23 cellular contexts compared by ENCODE assay signal in genomic region chr7:3037259-3037658, GRCh38. TPM values are rescaled to one million over a fixed set of nuclear protein-coding genes. Genes with fewer than 3 reads are reported as not detected.
DNase-seq lines count a peak whose midpoint lies in the region; ATAC-seq and TF ChIP-seq lines count a peak whose summit lies in the region.
"Had no signal": no experiment of that assay in that cellular context is flagged by ENCODE, and none has a peak within 500 bp of the region (broad histone marks: within the 10 kb centered on the region; RNA-seq: fewer than 3 reads in every experiment).

No MANE protein-coding gene starts in this region.

- in situ Hi-C loops in transverse colon (cut with MboI; ENCODE audit: low pct_ligation_motif_present in 1 of 4, low pct_unique_long_range_greater_than_20kb in 1 of 4, low sequenced_read_pairs in 3 of 4): no loop called here

- CTCF ChIA-PET in activated naive CD4-positive, alpha-beta T cell treated with anti-CD3 and anti-CD28 coated beads for 36 hours (lab: Charles Lee): no interaction called here

- H3K27me3 Mint-ChIP-seq in activated naive CD4-positive, alpha-beta T cell treated with anti-CD3 and anti-CD28 coated beads for 36 hours (ENCODE audit: low read depth): no peaks in the 10 kb centered on the region
- no peaks in the 10 kb centered on the region for H3K27me3 Mint-ChIP-seq in activated naive CD8-positive, alpha-beta T cell treated with anti-CD3 and anti-CD28 coated beads for 36 hours
- no peaks in the 10 kb centered on the region for H3K27me3 Mint-ChIP-seq in progenitor cell of endocrine pancreas
- H3K27me3 Mint-ChIP-seq: activated naive CD4-positive, alpha-beta T cell treated with anti-CD3 and anti-CD28 coated beads, Interleukin-2, amount 10 ng/mL, durations not matched to agents 7 days and 5 days had no signal

- 49% methylated on average over 4 of the region's 4 CpGs; no CpG with 5 or more reads in 1 of the 2 donors for WGBS in transverse colon (ENCODE audit: low coverage in 1 of 2), 2 donors

- H3K36me3 Mint-ChIP-seq in activated naive CD4-positive, alpha-beta T cell treated with anti-CD3 and anti-CD28 coated beads for 36 hours (ENCODE audit: low read depth): peaks cover 39% of the 10 kb centered on the region
- H3K36me3 Mint-ChIP-seq in activated naive CD8-positive, alpha-beta T cell treated with anti-CD3 and anti-CD28 coated beads for 36 hours: peaks cover 69% of the 10 kb centered on the region
- peaks cover 5% of the 10 kb centered on the region for H3K36me3 Mint-ChIP-seq in progenitor cell of endocrine pancreas (ENCODE audit: insufficient read depth)
- H3K36me3 Mint-ChIP-seq: CD14-positive monocyte had no signal

- H3K27ac Mint-ChIP-seq in activated naive CD4-positive, alpha-beta T cell treated with anti-CD3 and anti-CD28 coated beads for 36 hours: peak overlapping the region; percentile 22
- H3K27ac Mint-ChIP-seq in activated naive CD8-positive, alpha-beta T cell treated with anti-CD3 and anti-CD28 coated beads for 36 hours: peak overlapping the region; percentile 15
- H3K27ac Mint-ChIP-seq in progenitor cell of endocrine pancreas: no peak overlapping the region
- H3K27ac Mint-ChIP-seq: activated naive CD4-positive, alpha-beta T cell treated with anti-CD3 and anti-CD28 coated beads, Interleukin-2, amount 10 ng/mL, durations not matched to agents 7 days and 5 days; CD14-positive monocyte had no signal

- H3K9me3 ChIP-seq in transverse colon: no peaks in the 10 kb centered on the region
- H3K9me3 ChIP-seq: esophagus squamous epithelium, gastroesophageal sphincter had no signal

- no peak for TF ChIP-seq POLR2A in transverse colon (IDR thresholded peaks at IDR 0.05)

- intact Hi-C loops in activated naive CD4-positive, alpha-beta T cell treated with anti-CD3 and anti-CD28 coated beads for 36 hours (cut with micrococcal nuclease): no loop called here
- intact Hi-C loops in transverse colon (cut with DNase I; ENCODE audit: low total_unique reads): no loop called here

- no peak overlapping the region for H3K4me3 Mint-ChIP-seq in activated naive CD4-positive, alpha-beta T cell treated with anti-CD3 and anti-CD28 coated beads for 36 hours
- H3K4me3 Mint-ChIP-seq in activated naive CD8-positive, alpha-beta T cell treated with anti-CD3 and anti-CD28 coated beads for 36 hours: no peak overlapping the region
- H3K4me3 Mint-ChIP-seq in progenitor cell of endocrine pancreas (ENCODE audit: low read depth): no peak overlapping the region
- H3K4me3 Mint-ChIP-seq: activated naive CD4-positive, alpha-beta T cell treated with anti-CD3 and anti-CD28 coated beads, Interleukin-2, amount 10 ng/mL, durations not matched to agents 7 days and 5 days; CD14-positive monocyte had no signal

- H3K4me1 ChIP-seq in transverse colon: no peaks in the 10 kb centered on the region
- H3K4me1 ChIP-seq: esophagus squamous epithelium, gastroesophageal sphincter, parathyroid adenoma had no signal

- H3K36me3 ChIP-seq in transverse colon: no peaks in the 10 kb centered on the region
- H3K36me3 ChIP-seq: esophagus squamous epithelium, gastroesophageal sphincter had no signal

- H3K27ac ChIP-seq in transverse colon: no peak overlapping the region
- H3K27ac ChIP-seq: esophagus squamous epithelium, gastroesophageal sphincter, parathyroid adenoma had no signal

- no peak for TF ChIP-seq EP300 in transverse colon (IDR thresholded peaks at IDR 0.05; ENCODE audit: low read depth)

- peaks cover 62% of the 10 kb centered on the region for H3K4me1 Mint-ChIP-seq in activated naive CD4-positive, alpha-beta T cell treated with anti-CD3 and anti-CD28 coated beads for 36 hours (ENCODE audit: low read depth)
- H3K4me1 Mint-ChIP-seq in activated naive CD8-positive, alpha-beta T cell treated with anti-CD3 and anti-CD28 coated beads for 36 hours: peaks cover 62% of the 10 kb centered on the region
- H3K4me1 Mint-ChIP-seq in progenitor cell of endocrine pancreas (ENCODE audit: low read depth): no peaks in the 10 kb centered on the region
- H3K4me1 Mint-ChIP-seq: CD14-positive monocyte had no signal

- TF ChIP-seq CTCF in transverse colon (IDR thresholded peaks at IDR 0.05) (no peak), progenitor cell of endocrine pancreas (IDR thresholded peaks at IDR 0.05; ENCODE audit: unreplicated experiment) (no peak)

- H3K9me3 Mint-ChIP-seq in activated naive CD4-positive, alpha-beta T cell treated with anti-CD3 and anti-CD28 coated beads for 36 hours: no peaks in the 10 kb centered on the region
- H3K9me3 Mint-ChIP-seq in activated naive CD8-positive, alpha-beta T cell treated with anti-CD3 and anti-CD28 coated beads for 36 hours: peaks cover 5% of the 10 kb centered on the region
- H3K9me3 Mint-ChIP-seq in progenitor cell of endocrine pancreas (ENCODE audit: low read depth): peaks cover 3% of the 10 kb centered on the region
- H3K9me3 Mint-ChIP-seq: activated naive CD4-positive, alpha-beta T cell treated with anti-CD3 and anti-CD28 coated beads, Interleukin-2, amount 10 ng/mL, durations not matched to agents 7 days and 5 days had no signal

- H3K4me3 ChIP-seq in transverse colon: no peak overlapping the region
- H3K4me3 ChIP-seq: esophagus squamous epithelium, gastroesophageal sphincter had no signal

- no peak for DNase-seq in activated naive CD4-positive, alpha-beta T cell treated with anti-CD3 and anti-CD28 coated beads for 36 hours
- no peak for DNase-seq in activated naive CD4-positive, alpha-beta T cell (lab: John Stamatoyannopoulos, UW)
- DNase-seq in activated naive CD8-positive, alpha-beta T cell treated with anti-CD3 and anti-CD28 coated beads for 36 hours: no peak
- DNase-seq in pons (ENCODE audit: low spot score): peak; percentile 22
- DNase-seq in SW 1271 (lab: John Stamatoyannopoulos, UW): no peak
- DNase-seq in transverse colon: no peak
- DNase-seq in progenitor cell of endocrine pancreas (ENCODE audit: low spot score, unreplicated experiment): no peak
- DNase-seq: ACHN; activated naive CD4-positive, alpha-beta T cell treated with anti-CD3 and anti-CD28 coated beads, Interleukin-2, amount 10 ng/mL, durations not matched to agents 7 days and 5 days; DMS79 treated with DMSO at 0.1 percent for 48 hours; effector CD8-positive, alpha-beta T cell; esophagus squamous epithelium; kidney glomerular epithelial cell; mesenchymal stem cell; NCI-H1417; NCI-H524 treated with DMSO at 0.1 percent for 48 hours had no signal

- ATAC-seq in HG02884 (IDR thresholded peaks at IDR 0.05; ENCODE audit: unreplicated experiment): peak; percentile 38
- ATAC-seq: gastroesophageal sphincter, HCT116, Right ventricle myocardium inferior, sciatic nerve had no signal

- H3K27me3 ChIP-seq in transverse colon: peaks cover under 1% of the 10 kb centered on the region

RNA-seq across cellular contexts. Expression of gene CARD11, which starts 6.4 kb away (rescaled TPM):
- 100 to 1,000 TPM in 1 of 2 experiments, 10 to 100 TPM in 1; 99.4 to 105 TPM for total RNA-seq in activated naive CD4-positive, alpha-beta T cell treated with anti-CD3 and anti-CD28 coated beads for 36 hours
- total RNA-seq in activated naive CD8-positive, alpha-beta T cell treated with anti-CD3 and anti-CD28 coated beads for 36 hours: 100 to 1,000 TPM; 108 to 111 TPM
- total RNA-seq in transverse colon (10 to 100 TPM in 1 of 4 donors, 1 to 10 TPM in 2, under 1 TPM in 1; 0.96 to 47.5 (median 6.6) TPM), progenitor cell of endocrine pancreas (11.0 and 15.8 TPM in 2 replicates)
